In genomic region chr15:68542771-68543544, GRCh38 we compare ENCODE assay signal across 11 cellular contexts. TPM values are rescaled to one million over a fixed set of nuclear protein-coding genes. Genes with fewer than 3 reads are reported as not detected.
DNase-seq lines count a peak whose midpoint lies in the region; ATAC-seq and TF ChIP-seq lines count a peak whose summit lies in the region.
"Had no signal": no experiment of that assay in that cellular context is flagged by ENCODE, and none has a peak within 500 bp of the region (broad histone marks: within the 10 kb centered on the region; RNA-seq: fewer than 3 reads in every experiment).

No MANE protein-coding gene starts in this region.

- H3K9me3 Mint-ChIP-seq in activated T-cell treated with anti-CD3 and anti-CD28 coated beads, Interleukin-2, amount 50 U/mL, for 4 hours, result peaks cover 7% of the 10 kb centered on the region
- H3K9me3 Mint-ChIP-seq: central memory CD8-positive, alpha-beta T cell had no signal

- H3K27ac ChIP-seq in uterus, result peak overlapping the region; percentile 84 to 89

- TF ChIP-seq CTCF in epithelial cell of esophagus (IDR thresholded peaks at IDR 0.05; ENCODE audit: insufficient read depth, low read depth, low read length, missing control alignments), result no peak
- TF ChIP-seq CTCF in uterus (IDR thresholded peaks at IDR 0.05), result no peak

- no peaks in the 10 kb centered on the region for H3K36me3 Mint-ChIP-seq in activated T-cell treated with anti-CD3 and anti-CD28 coated beads, Interleukin-2, amount 50 U/mL, for 4 hours (ENCODE audit: insufficient read depth)
- H3K36me3 Mint-ChIP-seq: memory B cell had no signal

- H3K4me3 ChIP-seq in epithelial cell of esophagus (ENCODE audit: low read length), result no peak overlapping the region
- H3K4me3 ChIP-seq in uterus, result no peak overlapping the region

- peak; percentile 98 for DNase-seq in NCI-H226
- peak; percentile 28 for DNase-seq in epithelial cell of esophagus (ENCODE audit: low read depth)
- DNase-seq in medulla oblongata (ENCODE audit: extremely low spot score), result peak; percentile 30
- DNase-seq in uterus, result peak; percentile 75 to 90
- no peak for DNase-seq in activated T-cell treated with anti-CD3 and anti-CD28 coated beads, Interleukin-2, amount 50 U/mL, for 4 hours
- DNase-seq in GM19240 (ENCODE audit: insufficient read length, low spot score), result no peak
- DNase-seq: activated CD4-positive, alpha-beta T cell treated with anti-CD3 and anti-CD28 coated beads, Interleukin-2, amount 50 U/mL, for 1 hour; NCI-H69 had no signal

- no peak for ATAC-seq in HG02840 (IDR thresholded peaks at IDR 0.05; ENCODE audit: low FRiP score, unreplicated experiment)
- ATAC-seq in activated T-cell treated with anti-CD3 and anti-CD28 coated beads, Interleukin-2, amount 50 U/mL, for 4 hours, result no peak

- H3K4me3 Mint-ChIP-seq in activated T-cell treated with anti-CD3 and anti-CD28 coated beads, Interleukin-2, amount 50 U/mL, for 4 hours, result no peak overlapping the region
- H3K4me3 Mint-ChIP-seq: central memory CD8-positive, alpha-beta T cell; memory B cell had no signal

- no peaks in the 10 kb centered on the region for H3K9me3 ChIP-seq in uterus

- no peaks in the 10 kb centered on the region for H3K4me1 Mint-ChIP-seq in activated T-cell treated with anti-CD3 and anti-CD28 coated beads, Interleukin-2, amount 50 U/mL, for 4 hours (ENCODE audit: low read depth)
- H3K4me1 Mint-ChIP-seq: central memory CD8-positive, alpha-beta T cell; memory B cell had no signal

- peaks cover 0 to 9% of the 10 kb centered on the region in 2 donors for H3K4me1 ChIP-seq in uterus

- no peak for TF ChIP-seq POLR2A in uterus (IDR thresholded peaks at IDR 0.05)

- no peaks in the 10 kb centered on the region for H3K27me3 ChIP-seq in uterus

- intact Hi-C loops in uterus (cut with DNase I; ENCODE audit: low total_unique reads), result no loop called here

- no peaks in the 10 kb centered on the region for H3K36me3 ChIP-seq in uterus

- H3K27me3 Mint-ChIP-seq in activated T-cell treated with anti-CD3 and anti-CD28 coated beads, Interleukin-2, amount 50 U/mL, for 4 hours (ENCODE audit: low read depth), result peaks cover 31% of the 10 kb centered on the region

RNA-seq across cellular contexts. Expression of gene CORO2B, which starts 35.8 kb away (rescaled TPM):
- total RNA-seq in uterus, result 10 to 100 TPM in 1 of 4 donors, 1 to 10 TPM in 3; 1.3 to 18.2 (median 7.0) TPM
- total RNA-seq in activated T-cell treated with anti-CD3 and anti-CD28 coated beads, Interleukin-2, amount 50 U/mL, for 4 hours, result under 1 TPM; 0.08 TPM

Comparison
In these comparisons a context has a peak if more than half of its experiments do, and no peak if none do; other contexts are left out.
1. DNase-seq: peak in NCI-H226 (single experiment), epithelial cell of esophagus (single experiment), medulla oblongata (single experiment) and uterus (2 of 2); none in activated T-cell treated with anti-CD3 and anti-CD28 coated beads, Interleukin-2, amount 50 U/mL, for 4 hours (single experiment) and GM19240 (single experiment).